Comparison of ENCODE assay signal across 9 cellular contexts in the genomic region with DNA sequence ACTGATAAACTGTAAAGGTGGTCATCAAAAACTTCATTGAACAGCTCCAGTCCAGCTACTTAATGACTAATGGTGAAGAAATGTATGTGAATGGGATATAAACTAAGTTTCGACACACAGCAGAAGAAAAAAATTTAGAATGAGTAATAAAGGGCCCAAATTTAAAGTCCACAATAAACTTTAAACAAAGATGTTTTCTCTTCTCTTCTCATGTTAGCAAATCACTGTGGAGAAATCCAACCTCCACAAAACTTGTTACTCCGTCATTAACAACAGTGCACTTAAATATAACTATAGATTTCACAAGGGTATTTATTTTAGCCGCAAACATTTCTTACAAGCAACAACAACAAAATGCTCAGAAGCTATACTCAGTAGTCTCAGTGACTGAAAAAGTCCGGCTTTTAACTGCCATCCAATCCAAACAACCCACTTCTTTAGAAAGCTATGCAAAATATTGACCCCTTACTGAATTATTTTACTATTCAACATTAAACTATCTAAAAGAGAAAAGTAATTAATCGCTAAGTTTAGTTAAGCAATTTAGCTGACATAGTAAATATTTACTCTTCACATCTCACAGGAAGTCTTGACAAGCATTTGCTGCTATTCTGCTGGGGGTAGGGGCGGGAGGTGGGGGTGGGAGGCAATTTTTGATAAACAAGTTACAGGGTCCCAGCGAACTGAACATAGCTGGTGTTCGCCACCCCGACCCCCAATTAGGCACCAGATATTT. TPM values are rescaled to one million over a fixed set of nuclear protein-coding genes. Genes with fewer than 3 reads are reported as not detected.
A peak's percentile ranks its signal among the peaks of the same experiment; 100 is the strongest.
DNase-seq lines count a peak whose midpoint lies in the region; ATAC-seq, FAIRE-seq and TF ChIP-seq lines count a peak whose summit lies in the region.
"Had no signal": no experiment of that assay in that cellular context is flagged by ENCODE, and none has a peak within 500 bp of the region (broad histone marks: within the 10 kb centered on the region; RNA-seq: fewer than 3 reads in every experiment).

No MANE protein-coding gene starts in this region.

- no peaks in the 10 kb centered on the region for H3K27me3 Mint-ChIP-seq in Calu3 (ENCODE audit: unreplicated experiment)
- H3K27me3 Mint-ChIP-seq in natural killer cell treated with Interleukin-12 subunit alpha and Interleukin-12 subunit beta and Interleukin-15 and Interleukin-18, amount 100 ng/mL, for 72 hours = peaks cover 25 to 42% of the 10 kb centered on the region in 2 donors
- peaks cover 37 to 44% of the 10 kb centered on the region in 2 donors for H3K27me3 Mint-ChIP-seq in CD4-positive, alpha-beta memory T cell

- FAIRE-seq in H1 (lab: Jason Lieb, UNC) = no peak

- no peak for DNase-seq in Calu3
- DNase-seq in NB4 (ENCODE audit: low read depth) = no peak
- no peak for DNase-seq in H1 (ENCODE audit: low read depth in 1 of 2, low spot score in 2 of 2)
- no peak for DNase-seq in natural killer cell treated with Interleukin-12 subunit alpha and Interleukin-12 subunit beta and Interleukin-15 and Interleukin-18, amount 100 ng/mL, for 72 hours (ENCODE audit: low spot score)
- DNase-seq in CD4-positive, alpha-beta memory T cell = no peak
- no peak for DNase-seq in stimulated activated CD4-positive, alpha-beta T cell treated with anti-CD3 and anti-CD28 coated beads, Interleukin-1b, Interleukin-23, amount 100 ng/mL, for 48 hours
- DNase-seq in COLO668 (lab: John Stamatoyannopoulos, UW; ENCODE audit: unreplicated experiment) = no peak
- DNase-seq: SHP77 had no signal

- H4K5ac ChIP-seq in H1 (ENCODE audit: insufficient read length, low read depth, low read length) = peak overlapping the region; percentile 3

- H3K27me3 ChIP-seq in H1 (replicated peaks in 1 of 4; ENCODE audit: control insufficient read depth in 3 of 4, extremely low read depth in 1 of 4, insufficient read depth in 3 of 4, low read length in 3 of 4) = peaks cover 0 to 6% (median 4%) of the 10 kb centered on the region in 4 experiments; a peak in 4 of 7 replicates
- H3K27me3 ChIP-seq in CD4-positive, alpha-beta memory T cell (ENCODE audit: insufficient read depth, low read length) = peaks cover 29% of the 10 kb centered on the region

- H3K9me3 ChIP-seq in H1 (ENCODE audit: insufficient read depth in 2 of 2, low read depth in 1 of 2, low read length in 1 of 2) = peaks cover 0 to 2% of the 10 kb centered on the region in 2 experiments; a peak in 1 of 4 replicates
- no peaks in the 10 kb centered on the region for H3K9me3 ChIP-seq in CD4-positive, alpha-beta memory T cell (ENCODE audit: control insufficient read depth in 1 of 2, low read length in 2 of 2)

- peaks cover 9 to 90% of the 10 kb centered on the region in 2 experiments; a peak in 3 of 4 replicates for H3K79me2 ChIP-seq in H1 (ENCODE audit: control insufficient read depth in 1 of 2, insufficient read depth in 2 of 2, low read length in 2 of 2)

- no peak overlapping the region for H2BK12ac ChIP-seq in H1 (ENCODE audit: low read depth, low read length)

- H3K4me2 ChIP-seq in H1 (ENCODE audit: insufficient read depth in 1 of 2, low read depth in 2 of 2, low read length in 2 of 2) = peak overlapping the region; percentile 62 to 93

- H2BK120ac ChIP-seq in H1 (replicated peaks; ENCODE audit: low read depth, low read length) = no peak overlapping the region

- no peak overlapping the region for H3K27ac ChIP-seq in H1 (ENCODE audit: low read depth, low read length)
- H3K27ac ChIP-seq in CD4-positive, alpha-beta memory T cell (ENCODE audit: low read depth, low read length) = no peak overlapping the region

- peaks cover 45% of the 10 kb centered on the region for H3K4me1 Mint-ChIP-seq in Calu3 (ENCODE audit: low read depth, unreplicated experiment)
- H3K4me1 Mint-ChIP-seq in natural killer cell treated with Interleukin-12 subunit alpha and Interleukin-12 subunit beta and Interleukin-15 and Interleukin-18, amount 100 ng/mL, for 72 hours (ENCODE audit: low read depth in 2 of 2) = peaks cover 0 to 15% of the 10 kb centered on the region in 2 donors
- H3K4me1 Mint-ChIP-seq in CD4-positive, alpha-beta memory T cell = peaks cover 5 to 21% (median 11%) of the 10 kb centered on the region in 4 donors

- H3K18ac ChIP-seq in H1 (ENCODE audit: extremely low read depth, low read length) = no peak overlapping the region

- no peak overlapping the region for H2AFZ ChIP-seq in H1 (ENCODE audit: low read length)

- no peak overlapping the region for H3K56ac ChIP-seq in H1 (replicated peaks; ENCODE audit: insufficient read length, low read depth, low read length)

- peak overlapping the region in 2 of 4 experiments; percentile 35 to 87; a peak in 2 of 7 replicates for H3K9ac ChIP-seq in H1 (replicated peaks in 1 of 4; ENCODE audit: extremely low read depth in 1 of 4, low read depth in 3 of 4, low read length in 3 of 4)

- intact Hi-C loops in Calu3 (cut with micrococcal nuclease; ENCODE audit: unreplicated experiment) = loop anchor here (2.0 kb wide), 1 partner anchor 88 kb away; no protein-coding TSS in a partner anchor
- intact Hi-C loops in CD4-positive, alpha-beta memory T cell (cut with micrococcal nuclease) = loop anchor here (10.0 kb wide), 1 partner anchor 112 kb away; a partner anchor contains a TSS

- H2BK20ac ChIP-seq in H1 (ENCODE audit: low read length) = no peak overlapping the region

- POLR2A ChIA-PET in H1 (lab: Charles Lee; ENCODE audit: partially characterized antibody) = interaction anchor here (0.7 to 5.5 kb wide), 21 partner anchors 8 to 162 kb away, joined by 3 to 38 read pairs (median 4); a partner anchor contains a TSS
- POLR2A ChIA-PET in CD4-positive, alpha-beta memory T cell (lab: Charles Lee; ENCODE audit: partially characterized antibody) = no interaction called here

- BruUV-seq in Calu3 (replicated peaks; lab: Mats Ljungman, UMichigan) = TSS peak; percentile 21

- no peak overlapping the region for H2BK15ac ChIP-seq in H1 (ENCODE audit: low read length)

- CTCF ChIA-PET in Calu3 (lab: Charles Lee) = interaction anchor here (0.5 to 1.9 kb wide), 13 partner anchors 9 to 871 kb away, joined by 3 to 13 read pairs (median 5); no protein-coding TSS in a partner anchor
- CTCF ChIA-PET in H1 (lab: Charles Lee; ENCODE audit: partially characterized antibody) = interaction anchor here (0.6 to 3.7 kb wide), 18 partner anchors 9 to 162 kb away, joined by 3 to 31 read pairs (median 4); no protein-coding TSS in a partner anchor
- CTCF ChIA-PET in CD4-positive, alpha-beta memory T cell (lab: Charles Lee; ENCODE audit: partially characterized antibody) = no interaction called here

- H3K4me3 Mint-ChIP-seq in Calu3 (ENCODE audit: low read depth, unreplicated experiment) = peak overlapping the region; percentile 75
- H3K4me3 Mint-ChIP-seq in natural killer cell treated with Interleukin-12 subunit alpha and Interleukin-12 subunit beta and Interleukin-15 and Interleukin-18, amount 100 ng/mL, for 72 hours = peak overlapping the region; percentile 71
- peak overlapping the region in 4 of 8 donors; percentile 51 to 74 (median 66) for H3K4me3 Mint-ChIP-seq in CD4-positive, alpha-beta memory T cell

- H4K20me1 ChIP-seq in H1 (replicated peaks in 1 of 2; ENCODE audit: control insufficient read depth in 1 of 2, insufficient read depth in 2 of 2, low read length in 2 of 2) = peaks cover 8 to 12% of the 10 kb centered on the region in 2 experiments

- H3K79me1 ChIP-seq in H1 (ENCODE audit: low read depth, low read length) = peaks cover 5% of the 10 kb centered on the region; the same call in 1 of the 2 replicates

- H3K4me3 ChIP-seq in NB4 (ENCODE audit: low read depth, low read length) (peak overlapping the region; percentile 59), H1 (ENCODE audit: extremely low read depth in 1 of 4, insufficient read depth in 2 of 4, low read depth in 3 of 4, low read length in 4 of 4) (peak overlapping the region; percentile 87 to 99 (median 88))
- H3K4me3 ChIP-seq in CD4-positive, alpha-beta memory T cell (ENCODE audit: low read length in 2 of 2) = no peak overlapping the region

- no peak for TF ChIP-seq EP300 in H1 (IDR thresholded peaks at IDR 0.05; ENCODE audit: borderline replicate concordance in 1 of 2, low read depth in 2 of 2, low read length in 2 of 2)

- no peaks in the 10 kb centered on the region for H3K9me3 Mint-ChIP-seq in Calu3 (ENCODE audit: low read depth, unreplicated experiment)
- no peaks in the 10 kb centered on the region for H3K9me3 Mint-ChIP-seq in natural killer cell treated with Interleukin-12 subunit alpha and Interleukin-12 subunit beta and Interleukin-15 and Interleukin-18, amount 100 ng/mL, for 72 hours
- peaks cover 0 to 3% (median 0%) of the 10 kb centered on the region in 8 donors for H3K9me3 Mint-ChIP-seq in CD4-positive, alpha-beta memory T cell

- peak overlapping the region; percentile 89 for H3K27ac Mint-ChIP-seq in Calu3 (ENCODE audit: unreplicated experiment)
- H3K27ac Mint-ChIP-seq in natural killer cell treated with Interleukin-12 subunit alpha and Interleukin-12 subunit beta and Interleukin-15 and Interleukin-18, amount 100 ng/mL, for 72 hours = no peak overlapping the region
- no peak overlapping the region for H3K27ac Mint-ChIP-seq in CD4-positive, alpha-beta memory T cell

- 22% methylated on average over 9 of the region's 9 CpGs; no CpG with 5 or more reads in 1 of the 2 experiments for WGBS in H1 (ENCODE audit: extremely low coverage in 1 of 2, insufficient coverage in 1 of 2, insufficient read length in 1 of 2, insufficient replicate concordance in 2 of 2, low coverage in 1 of 2, low lambda C conversion rate in 2 of 2, missing lambda C conversion rate in 1 of 2), 2 experiments

- no peak overlapping the region for H4K8ac ChIP-seq in H1 (ENCODE audit: extremely low read depth, insufficient read depth, low read length)

- H3K4me1 ChIP-seq in H1 (replicated peaks in 1 of 4; ENCODE audit: control insufficient read depth in 3 of 4, insufficient read depth in 4 of 4, low read length in 3 of 4) = peaks cover 6 to 23% (median 13%) of the 10 kb centered on the region in 4 experiments; a peak in 6 of 7 replicates
- H3K4me1 ChIP-seq in CD4-positive, alpha-beta memory T cell (ENCODE audit: insufficient read depth, low read length) = peaks cover 12% of the 10 kb centered on the region

- ATAC-seq in natural killer cell treated with Interleukin-12 subunit alpha and Interleukin-12 subunit beta and Interleukin-15 and Interleukin-18, amount 100 ng/mL, for 72 hours = no peak
- no peak for ATAC-seq in GM19351 (IDR thresholded peaks at IDR 0.05; ENCODE audit: unreplicated experiment)

- TF ChIP-seq POLR2A in NB4 (IDR thresholded peaks at IDR 0.05; ENCODE audit: extremely low read depth, insufficient read length) (no peak), H1 (IDR thresholded peaks at IDR 0.05; ENCODE audit: control extremely low read depth in 1 of 2, low read depth in 2 of 2, low read length in 2 of 2) (no peak)

- H2AK5ac ChIP-seq in H1 (ENCODE audit: low read depth, low read length) = no peak overlapping the region

- no peak for TF ChIP-seq RAD21 in H1 (IDR thresholded peaks at IDR 0.05 in 1 of 2, conservative IDR thresholded peaks at IDR 0.05 in 1 of 2; ENCODE audit: low read depth in 2 of 2, low read length in 2 of 2)

- H4K91ac ChIP-seq in H1 (replicated peaks; ENCODE audit: insufficient read length, low read length) = no peak overlapping the region

- H3K23ac ChIP-seq in H1 (ENCODE audit: insufficient read length) = no peak overlapping the region

- H3K4ac ChIP-seq in H1 (replicated peaks; ENCODE audit: insufficient read length, low read depth, low read length) = no peak overlapping the region

- no peak for TF ChIP-seq CTCF in Calu3 (IDR thresholded peaks at IDR 0.05; ENCODE audit: unreplicated experiment)
- no peak for TF ChIP-seq CTCF in NB4 (IDR thresholded peaks at IDR 0.05; ENCODE audit: low read depth, low read length)
- TF ChIP-seq CTCF in H1 (IDR thresholded peaks at IDR 0.05; ENCODE audit: control extremely low read depth in 1 of 3, insufficient read depth in 1 of 3, low read depth in 1 of 3, low read length in 3 of 3) = no peak

- H3K36me3 Mint-ChIP-seq in Calu3 (ENCODE audit: insufficient read depth, unreplicated experiment) = peaks cover 67% of the 10 kb centered on the region
- no peaks in the 10 kb centered on the region for H3K36me3 Mint-ChIP-seq in natural killer cell treated with Interleukin-12 subunit alpha and Interleukin-12 subunit beta and Interleukin-15 and Interleukin-18, amount 100 ng/mL, for 72 hours
- H3K36me3 Mint-ChIP-seq in CD4-positive, alpha-beta memory T cell = peaks cover 0 to 1% of the 10 kb centered on the region in 2 donors

- no peak overlapping the region for H3K14ac ChIP-seq in H1 (ENCODE audit: insufficient read length)

- H3K36me3 ChIP-seq in H1 (ENCODE audit: control insufficient read depth in 2 of 4, insufficient read depth in 4 of 4, low read length in 3 of 4) = peaks cover 0 to 4% (median 2%) of the 10 kb centered on the region in 4 experiments; a peak in 5 of 8 replicates
- H3K36me3 ChIP-seq in CD4-positive, alpha-beta memory T cell (ENCODE audit: insufficient read depth, low read length) = no peaks in the 10 kb centered on the region

- H2BK5ac ChIP-seq in H1 (ENCODE audit: low read depth, low read length) = no peak overlapping the region

- peaks cover 14% of the 10 kb centered on the region; the same call in 1 of the 2 replicates for H3K23me2 ChIP-seq in H1 (ENCODE audit: low read depth, low read length)

RNA-seq across cellular contexts. Expression of a gene that starts 2.5 kb away (rescaled TPM):
- 150 and 156 TPM in 2 replicates for total RNA-seq in Calu3 (2022)
- total RNA-seq in H1 (2021; fragmentation: NEBNext Ultra II Directional; extraction: Animal tissue kit (Norgen Biotek cat#: 25700)) = 114 and 121 TPM in 2 replicates
- polyA plus RNA-seq in H1 (2011; rRNA removed) = 7.4 and 13.5 TPM in 2 replicates
- 9.6 TPM for polyA plus RNA-seq in H1 (2011; cell fraction: cytosol; rRNA removed)
- polyA plus RNA-seq in H1 (2011; cell fraction: nucleus; rRNA removed) = 37.7 TPM
- 78.1 to 106 TPM (median 85.3 TPM) in 4 replicates for polyA plus RNA-seq in H1 (2012, experiment 1 of 2)
- polyA plus RNA-seq in H1 (2012, experiment 2 of 2) = 10.3 TPM
- polyA plus RNA-seq in H1 (2013, experiment 1 of 2) = 129 TPM
- polyA plus RNA-seq in H1 (2013, experiment 2 of 2) = 120 TPM
- polyA minus RNA-seq in H1 (2011; rRNA and poly(A)+ RNA removed) = 18.3 and 22.2 TPM in 2 replicates
- 24.1 TPM for polyA minus RNA-seq in H1 (2011; cell fraction: cytosol; rRNA and poly(A)+ RNA removed)
- polyA minus RNA-seq in H1 (2011; cell fraction: nucleus; rRNA and poly(A)+ RNA removed) = 42.0 TPM
- 1 to 10 TPM; 3.5 to 5.0 TPM for total RNA-seq in natural killer cell treated with Interleukin-12 subunit alpha and Interleukin-12 subunit beta and Interleukin-15 and Interleukin-18, amount 100 ng/mL, for 72 hours
- not detected for total RNA-seq in CD4-positive, alpha-beta memory T cell
- polyA plus RNA-seq in CD4-positive, alpha-beta memory T cell = not detected

Comparison
In these comparisons a context has a peak if more than half of its experiments do, and no peak if none do; other contexts are left out.
1. H3K4me3 ChIP-seq: peak in NB4 (single experiment) and H1 (4 of 4); none in CD4-positive, alpha-beta memory T cell (0 of 2).
2. RNA of a gene that starts 2.5 kb away (total RNA-seq): 150 to 156 TPM in Calu3 and 114 to 121 TPM in H1; 3.5 to 5.0 TPM in natural killer cell treated with Interleukin-12 subunit alpha and Interleukin-12 subunit beta and Interleukin-15 and Interleukin-18, amount 100 ng/mL, for 72 hours and not detected in CD4-positive, alpha-beta memory T cell; every median in the first group is over 10 times any median in the second.